ENCODE assay signal across 1 cellular context in the genomic region with DNA sequence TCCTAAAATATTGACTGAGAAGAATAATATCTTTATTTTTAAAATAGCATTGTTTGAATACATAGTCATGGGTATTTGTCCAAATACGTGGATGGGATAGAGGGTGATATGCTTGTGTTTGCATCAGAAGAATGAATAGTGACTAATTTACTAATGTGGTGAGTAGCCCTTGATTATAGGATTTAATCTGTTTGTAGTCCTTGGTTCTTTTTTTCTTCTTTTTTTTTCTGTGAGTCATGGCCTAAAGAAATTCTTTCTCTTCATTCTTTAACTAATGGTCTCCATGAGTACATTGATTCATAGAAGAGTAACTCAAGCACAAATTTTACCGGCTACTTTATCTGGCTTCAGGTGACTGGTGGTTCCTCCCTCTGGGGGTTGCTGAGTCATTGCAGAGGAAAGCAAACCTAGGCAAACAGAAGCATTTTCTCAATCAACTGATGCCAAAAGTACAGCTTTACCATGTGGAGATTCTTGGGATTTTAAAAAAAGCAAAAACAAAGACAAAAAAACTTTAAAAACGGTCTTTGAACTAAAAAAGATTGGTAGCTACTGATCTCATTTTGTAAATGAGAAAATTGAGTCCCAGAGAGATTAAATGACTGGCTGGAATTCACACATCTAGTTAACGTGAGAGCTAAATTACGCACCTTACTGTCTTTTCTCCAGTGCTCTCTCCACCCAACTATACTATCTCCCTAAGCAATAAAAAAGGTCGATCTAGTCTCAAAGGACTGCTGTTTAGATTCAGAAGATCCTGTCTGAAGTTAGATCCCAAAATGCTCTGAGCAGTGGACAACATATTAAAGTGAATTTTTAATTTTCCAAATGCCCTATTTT.
A peak's percentile ranks its signal among the peaks of the same experiment; 100 is the strongest.
TF ChIP-seq lines count a peak whose summit lies in the region.

No MANE protein-coding gene starts in this region.

TF ChIP-seq in HepG2, 621 proteins besides CTCF, POLR2A, EP300 and RAD21 (continued from another document):
- TF ChIP-seq, protein P1, sequence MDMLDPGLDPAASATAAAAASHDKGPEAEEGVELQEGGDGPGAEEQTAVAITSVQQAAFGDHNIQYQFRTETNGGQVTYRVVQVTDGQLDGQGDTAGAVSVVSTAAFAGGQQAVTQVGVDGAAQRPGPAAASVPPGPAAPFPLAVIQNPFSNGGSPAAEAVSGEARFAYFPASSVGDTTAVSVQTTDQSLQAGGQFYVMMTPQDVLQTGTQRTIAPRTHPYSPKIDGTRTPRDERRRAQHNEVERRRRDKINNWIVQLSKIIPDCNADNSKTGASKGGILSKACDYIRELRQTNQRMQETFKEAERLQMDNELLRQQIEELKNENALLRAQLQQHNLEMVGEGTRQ (IDR thresholded peaks at IDR 0.05; ENCODE audit: low read depth, low read length): no peak
- TF ChIP-seq, protein P1 (CRISPR knock-in tag; IDR thresholded peaks at IDR 0.05; ENCODE audit: borderline replicate concordance): no peak
- no peak for TF ChIP-seq ZNF768 (CRISPR knock-in tag; IDR thresholded peaks at IDR 0.05)
- TF ChIP-seq NFE2 (CRISPR knock-in tag; IDR thresholded peaks at IDR 0.05): peak; percentile 81; the same call in 1 of the 2 replicates
- no peak for TF ChIP-seq PAWR (CRISPR knock-in tag; IDR thresholded peaks at IDR 0.05; ENCODE audit: borderline replicate concordance)
- TF ChIP-seq, protein P2, sequence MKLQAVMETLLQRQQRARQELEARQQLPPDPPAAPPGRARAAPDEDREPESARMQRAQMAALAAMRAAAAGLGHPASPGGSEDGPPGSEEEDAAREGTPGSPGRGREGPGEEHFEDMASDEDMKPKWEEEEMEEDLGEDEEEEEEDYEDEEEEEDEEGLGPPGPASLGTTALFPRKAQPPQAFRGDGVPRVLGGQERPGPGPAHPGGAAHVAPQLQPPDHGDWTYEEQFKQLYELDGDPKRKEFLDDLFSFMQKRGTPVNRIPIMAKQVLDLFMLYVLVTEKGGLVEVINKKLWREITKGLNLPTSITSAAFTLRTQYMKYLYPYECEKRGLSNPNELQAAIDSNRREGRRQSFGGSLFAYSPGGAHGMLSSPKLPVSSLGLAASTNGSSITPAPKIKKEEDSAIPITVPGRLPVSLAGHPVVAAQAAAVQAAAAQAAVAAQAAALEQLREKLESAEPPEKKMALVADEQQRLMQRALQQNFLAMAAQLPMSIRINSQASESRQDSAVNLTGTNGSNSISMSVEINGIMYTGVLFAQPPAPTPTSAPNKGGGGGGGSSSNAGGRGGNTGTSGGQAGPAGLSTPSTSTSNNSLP (IDR thresholded peaks at IDR 0.05; ENCODE audit: low read depth, low read length): no peak
- TF ChIP-seq MAFK (conservative IDR thresholded peaks at IDR 0.05 in 1 of 2, IDR thresholded peaks at IDR 0.05 in 1 of 2; ENCODE audit: low read length in 2 of 2): 0 out of 4 replicates have a peak, but pooled peaks of 1 of the 2 experiments have one; percentile 12
- TF ChIP-seq, protein P3, sequence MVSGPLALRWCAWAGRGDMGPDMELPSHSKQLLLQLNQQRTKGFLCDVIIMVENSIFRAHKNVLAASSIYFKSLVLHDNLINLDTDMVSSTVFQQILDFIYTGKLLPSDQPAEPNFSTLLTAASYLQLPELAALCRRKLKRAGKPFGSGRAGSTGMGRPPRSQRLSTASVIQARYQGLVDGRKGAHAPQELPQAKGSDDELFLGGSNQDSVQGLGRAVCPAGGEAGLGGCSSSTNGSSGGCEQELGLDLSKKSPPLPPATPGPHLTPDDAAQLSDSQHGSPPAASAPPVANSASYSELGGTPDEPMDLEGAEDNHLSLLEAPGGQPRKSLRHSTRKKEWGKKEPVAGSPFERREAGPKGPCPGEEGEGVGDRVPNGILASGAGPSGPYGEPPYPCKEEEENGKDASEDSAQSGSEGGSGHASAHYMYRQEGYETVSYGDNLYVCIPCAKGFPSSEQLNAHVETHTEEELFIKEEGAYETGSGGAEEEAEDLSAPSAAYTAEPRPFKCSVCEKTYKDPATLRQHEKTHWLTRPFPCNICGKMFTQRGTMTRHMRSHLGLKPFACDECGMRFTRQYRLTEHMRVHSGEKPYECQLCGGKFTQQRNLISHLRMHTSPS (CRISPR knock-in tag; IDR thresholded peaks at IDR 0.05; ENCODE audit: low read depth): no peak
- TF ChIP-seq, protein P4, sequence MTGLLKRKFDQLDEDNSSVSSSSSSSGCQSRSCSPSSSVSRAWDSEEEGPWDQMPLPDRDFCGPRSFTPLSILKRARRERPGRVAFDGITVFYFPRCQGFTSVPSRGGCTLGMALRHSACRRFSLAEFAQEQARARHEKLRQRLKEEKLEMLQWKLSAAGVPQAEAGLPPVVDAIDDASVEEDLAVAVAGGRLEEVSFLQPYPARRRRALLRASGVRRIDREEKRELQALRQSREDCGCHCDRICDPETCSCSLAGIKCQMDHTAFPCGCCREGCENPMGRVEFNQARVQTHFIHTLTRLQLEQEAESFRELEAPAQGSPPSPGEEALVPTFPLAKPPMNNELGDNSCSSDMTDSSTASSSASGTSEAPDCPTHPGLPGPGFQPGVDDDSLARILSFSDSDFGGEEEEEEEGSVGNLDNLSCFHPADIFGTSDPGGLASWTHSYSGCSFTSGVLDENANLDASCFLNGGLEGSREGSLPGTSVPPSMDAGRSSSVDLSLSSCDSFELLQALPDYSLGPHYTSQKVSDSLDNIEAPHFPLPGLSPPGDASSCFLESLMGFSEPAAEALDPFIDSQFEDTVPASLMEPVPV (CRISPR knock-in tag; IDR thresholded peaks at IDR 0.05): no peak
- peak; percentile 59 for TF ChIP-seq FOSL2 (CRISPR knock-in tag; IDR thresholded peaks at IDR 0.05)
- TF ChIP-seq NFE2L2 (IDR thresholded peaks at IDR 0.05; ENCODE audit: low read length): peak; percentile 80
